Comparison of ENCODE assay signal across 9 cellular contexts in the genomic region with DNA sequence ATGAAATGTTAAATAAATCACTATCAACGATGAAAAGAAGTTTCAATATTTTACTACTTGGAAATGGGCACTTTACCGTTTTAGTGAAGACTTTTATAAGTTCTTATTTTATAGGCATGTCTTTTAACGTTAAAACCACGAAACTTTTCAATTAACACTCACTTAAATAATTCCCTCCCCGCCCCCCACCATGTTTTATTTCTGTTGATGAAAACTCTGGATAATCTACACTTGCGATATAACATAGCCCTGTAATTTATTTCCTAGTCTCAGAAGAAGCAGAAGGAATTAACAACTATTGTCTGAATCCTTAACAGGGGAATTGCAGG. TPM values are rescaled to one million over a fixed set of nuclear protein-coding genes. Genes with fewer than 3 reads are reported as not detected.
DNase-seq lines count a peak whose midpoint lies in the region; ATAC-seq and TF ChIP-seq lines count a peak whose summit lies in the region.
"Had no signal": no experiment of that assay in that cellular context is flagged by ENCODE, and none has a peak within 500 bp of the region (broad histone marks: within the 10 kb centered on the region; RNA-seq: fewer than 3 reads in every experiment).

No MANE protein-coding gene starts in this region.

- peaks cover 9% of the 10 kb centered on the region for H3K4me1 Mint-ChIP-seq in dendritic cell treated with granulocyte-macrophage colony-stimulating factor and Interleukin-4, amounts not matched to agents 40 ng/mL and 50 ng/mL, for 4 days (ENCODE audit: low read depth)
- peaks cover 7 to 17% (median 11%) of the 10 kb centered on the region in 3 donors for H3K4me1 Mint-ChIP-seq in naive B cell

- H3K9me3 ChIP-seq in right atrium auricular region = peaks cover 0 to 22% of the 10 kb centered on the region in 2 donors
- H3K9me3 ChIP-seq in uterus = peaks cover 0 to 8% of the 10 kb centered on the region in 2 donors

- H3K36me3 Mint-ChIP-seq in dendritic cell treated with granulocyte-macrophage colony-stimulating factor and Interleukin-4, amounts not matched to agents 40 ng/mL and 50 ng/mL, for 4 days (ENCODE audit: low read depth) = peaks cover 20% of the 10 kb centered on the region
- H3K36me3 Mint-ChIP-seq in naive B cell = peaks cover 25 to 31% of the 10 kb centered on the region in 2 donors

- H3K27me3 ChIP-seq in right atrium auricular region (no peaks in the 10 kb centered on the region), uterus (no peaks in the 10 kb centered on the region)

- TF ChIP-seq POLR2A in uterus (IDR thresholded peaks at IDR 0.05) = no peak

- TF ChIP-seq CTCF in right atrium auricular region (IDR thresholded peaks at IDR 0.05) (no peak), uterus (IDR thresholded peaks at IDR 0.05) (no peak)

- POLR2A ChIA-PET in HEK293T (lab: Yijun Ruan, JAX) = no interaction called here

- peak overlapping the region; percentile 53 to 62 for H3K4me3 ChIP-seq in right atrium auricular region
- H3K4me3 ChIP-seq in uterus = peak overlapping the region; percentile 47 to 50

- peak overlapping the region; percentile 72 for H3K27ac Mint-ChIP-seq in dendritic cell treated with granulocyte-macrophage colony-stimulating factor and Interleukin-4, amounts not matched to agents 40 ng/mL and 50 ng/mL, for 4 days
- H3K27ac Mint-ChIP-seq in naive B cell = peak overlapping the region in 3 of 6 donors; percentile 80 to 95 (median 94)

- peaks cover 63% of the 10 kb centered on the region for H3K9me3 Mint-ChIP-seq in dendritic cell treated with granulocyte-macrophage colony-stimulating factor and Interleukin-4, amounts not matched to agents 40 ng/mL and 50 ng/mL, for 4 days
- peaks cover 9 to 55% (median 47%) of the 10 kb centered on the region in 7 donors for H3K9me3 Mint-ChIP-seq in naive B cell

- intact Hi-C loops in Right ventricle myocardium superior (cut with DNase I) (no loop called here), uterus (cut with DNase I; ENCODE audit: low total_unique reads) (no loop called here)
- intact Hi-C loops in dendritic cell treated with granulocyte-macrophage colony-stimulating factor and Interleukin-4, amounts not matched to agents 40 ng/mL and 50 ng/mL, for 4 days (cut with micrococcal nuclease) = loop anchor here (10.0 kb wide), 1 partner anchor 103 kb away; a partner anchor contains a TSS

- CTCF ChIA-PET in HEK293T (lab: Yijun Ruan, JAX) = no interaction called here

- ATAC-seq in Right ventricle myocardium superior (ENCODE audit: poor library complexity) (no peak), naive B cell (ENCODE audit: low read depth in 2 of 2) (no peak), GM21737 (IDR thresholded peaks at IDR 0.05; ENCODE audit: unreplicated experiment) (no peak)

- H3K4me1 ChIP-seq in right atrium auricular region (no peaks in the 10 kb centered on the region), uterus (no peaks in the 10 kb centered on the region)

- H3K4me3 Mint-ChIP-seq in dendritic cell treated with granulocyte-macrophage colony-stimulating factor and Interleukin-4, amounts not matched to agents 40 ng/mL and 50 ng/mL, for 4 days = peak overlapping the region; percentile 79
- peak overlapping the region; percentile 89 to 100 (median 98) for H3K4me3 Mint-ChIP-seq in naive B cell

- peaks cover 2% of the 10 kb centered on the region for H3K27me3 Mint-ChIP-seq in dendritic cell treated with granulocyte-macrophage colony-stimulating factor and Interleukin-4, amounts not matched to agents 40 ng/mL and 50 ng/mL, for 4 days
- peaks cover 0 to 22% (median 10%) of the 10 kb centered on the region in 3 donors for H3K27me3 Mint-ChIP-seq in naive B cell

- no peaks in the 10 kb centered on the region for H3K36me3 ChIP-seq in right atrium auricular region
- no peaks in the 10 kb centered on the region for H3K36me3 ChIP-seq in uterus

- DNase-seq in right atrium auricular region (ENCODE audit: low spot score) (no peak), Right ventricle myocardium superior (no peak), naive B cell (no peak), uterus (no peak), GM03348 (ENCODE audit: low spot score) (no peak), HEK293T (ENCODE audit: extremely low spot score) (no peak)
- DNase-seq: NCI-H2171 treated with DMSO at 0.1 percent for 48 hours had no signal

- H3K27ac ChIP-seq in right atrium auricular region = peak overlapping the region in 1 of 2 donors; percentile 40
- no peak overlapping the region for H3K27ac ChIP-seq in uterus

TF ChIP-seq in HEK293T, 16 proteins besides CTCF, POLR2A, EP300 and RAD21:
- TF ChIP-seq BHLHE40 (IDR thresholded peaks at IDR 0.05; ENCODE audit: borderline replicate concordance) (no peak), ELF4 (IDR thresholded peaks at IDR 0.05) (no peak), FOXK2 (IDR thresholded peaks at IDR 0.05) (no peak), FOXM1 (IDR thresholded peaks at IDR 0.05; ENCODE audit: borderline replicate concordance) (no peak), NFRKB (IDR thresholded peaks at IDR 0.05) (no peak), HDGF (IDR thresholded peaks at IDR 0.05; ENCODE audit: borderline replicate concordance) (no peak), L3MBTL2 (conservative IDR thresholded peaks at IDR 0.05) (no peak), ZNF384 (IDR thresholded peaks at IDR 0.05) (no peak)
- TF ChIP-seq, protein P1, sequence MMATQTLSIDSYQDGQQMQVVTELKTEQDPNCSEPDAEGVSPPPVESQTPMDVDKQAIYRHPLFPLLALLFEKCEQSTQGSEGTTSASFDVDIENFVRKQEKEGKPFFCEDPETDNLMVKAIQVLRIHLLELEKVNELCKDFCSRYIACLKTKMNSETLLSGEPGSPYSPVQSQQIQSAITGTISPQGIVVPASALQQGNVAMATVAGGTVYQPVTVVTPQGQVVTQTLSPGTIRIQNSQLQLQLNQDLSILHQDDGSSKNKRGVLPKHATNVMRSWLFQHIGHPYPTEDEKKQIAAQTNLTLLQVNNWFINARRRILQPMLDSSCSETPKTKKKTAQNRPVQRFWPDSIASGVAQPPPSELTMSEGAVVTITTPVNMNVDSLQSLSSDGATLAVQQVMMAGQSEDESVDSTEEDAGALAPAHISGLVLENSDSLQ (IDR thresholded peaks at IDR 0.05) = no peak

RNA-seq across cellular contexts. Expression of a gene that starts 0.3 kb away (rescaled TPM):
- total RNA-seq in right atrium auricular region (1 to 10 TPM; 1.2 to 1.7 TPM), Right ventricle myocardium superior (4.9 TPM), uterus (10 to 100 TPM in 2 of 4 donors, 1 to 10 TPM in 1, under 1 TPM in 1; 0.29 to 25.9 (median 9.2) TPM)
- polyA plus RNA-seq in naive B cell (ENCODE audit: low read depth in 6 of 6) = 10 to 100 TPM in 2 of 6 donors, 1 to 10 TPM in 4; 5.3 to 10.7 (median 8.2) TPM

RNA-seq across cellular contexts. Expression of a gene that starts 45.3 kb away (rescaled TPM):
- 1 to 10 TPM; 3.2 to 6.9 TPM for total RNA-seq in right atrium auricular region
- 3.4 TPM for total RNA-seq in Right ventricle myocardium superior
- 1 to 10 TPM in 1 of 6 donors, under 1 TPM in 4, not detected in 1; 0.12 to 1.0 (median 0.36) TPM for polyA plus RNA-seq in naive B cell (ENCODE audit: low read depth in 6 of 6)
- 10 to 100 TPM in 1 of 4 donors, 1 to 10 TPM in 3; 3.3 to 23.2 (median 7.3) TPM for total RNA-seq in uterus

RNA-seq across cellular contexts. Expression of a gene that starts 46.5 kb away (rescaled TPM):
- total RNA-seq in right atrium auricular region (1 to 10 TPM; 3.5 to 6.0 TPM), Right ventricle myocardium superior (6.1 TPM), uterus (10 to 100 TPM in 1 of 4 donors, 1 to 10 TPM in 3; 1.0 to 23.7 (median 2.4) TPM)
- polyA plus RNA-seq in naive B cell (ENCODE audit: low read depth in 6 of 6) = 1 to 10 TPM; 1.5 to 6.7 (median 2.3) TPM
